In genomic region chr20:23161968-23162696, GRCh38 we compare ENCODE assay signal across 1 cellular context.
TF ChIP-seq lines count a peak whose summit lies in the region.

No MANE protein-coding gene starts in this region.

TF ChIP-seq in GM12878, 131 proteins besides CTCF, POLR2A, EP300 and RAD21 (continued from another document):
- TF ChIP-seq, protein P1, sequence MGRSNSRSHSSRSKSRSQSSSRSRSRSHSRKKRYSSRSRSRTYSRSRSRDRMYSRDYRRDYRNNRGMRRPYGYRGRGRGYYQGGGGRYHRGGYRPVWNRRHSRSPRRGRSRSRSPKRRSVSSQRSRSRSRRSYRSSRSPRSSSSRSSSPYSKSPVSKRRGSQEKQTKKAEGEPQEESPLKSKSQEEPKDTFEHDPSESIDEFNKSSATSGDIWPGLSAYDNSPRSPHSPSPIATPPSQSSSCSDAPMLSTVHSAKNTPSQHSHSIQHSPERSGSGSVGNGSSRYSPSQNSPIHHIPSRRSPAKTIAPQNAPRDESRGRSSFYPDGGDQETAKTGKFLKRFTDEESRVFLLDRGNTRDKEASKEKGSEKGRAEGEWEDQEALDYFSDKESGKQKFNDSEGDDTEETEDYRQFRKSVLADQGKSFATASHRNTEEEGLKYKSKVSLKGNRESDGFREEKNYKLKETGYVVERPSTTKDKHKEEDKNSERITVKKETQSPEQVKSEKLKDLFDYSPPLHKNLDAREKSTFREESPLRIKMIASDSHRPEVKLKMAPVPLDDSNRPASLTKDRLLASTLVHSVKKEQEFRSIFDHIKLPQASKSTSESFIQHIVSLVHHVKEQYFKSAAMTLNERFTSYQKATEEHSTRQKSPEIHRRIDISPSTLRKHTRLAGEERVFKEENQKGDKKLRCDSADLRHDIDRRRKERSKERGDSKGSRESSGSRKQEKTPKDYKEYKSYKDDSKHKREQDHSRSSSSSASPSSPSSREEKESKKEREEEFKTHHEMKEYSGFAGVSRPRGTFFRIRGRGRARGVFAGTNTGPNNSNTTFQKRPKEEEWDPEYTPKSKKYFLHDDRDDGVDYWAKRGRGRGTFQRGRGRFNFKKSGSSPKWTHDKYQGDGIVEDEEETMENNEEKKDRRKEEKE (IDR thresholded peaks at IDR 0.05): no peak
- TF ChIP-seq, protein P2, sequence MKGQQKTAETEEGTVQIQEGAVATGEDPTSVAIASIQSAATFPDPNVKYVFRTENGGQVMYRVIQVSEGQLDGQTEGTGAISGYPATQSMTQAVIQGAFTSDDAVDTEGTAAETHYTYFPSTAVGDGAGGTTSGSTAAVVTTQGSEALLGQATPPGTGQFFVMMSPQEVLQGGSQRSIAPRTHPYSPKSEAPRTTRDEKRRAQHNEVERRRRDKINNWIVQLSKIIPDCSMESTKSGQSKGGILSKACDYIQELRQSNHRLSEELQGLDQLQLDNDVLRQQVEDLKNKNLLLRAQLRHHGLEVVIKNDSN (IDR thresholded peaks at IDR 0.05; ENCODE audit: borderline replicate concordance, extremely low read length, insufficient read depth, low read depth, low read length): no peak
- TF ChIP-seq SUPT20H (IDR thresholded peaks at IDR 0.05; ENCODE audit: borderline replicate concordance, control insufficient read depth, low read depth, low read length) (no peak), SREBF1 (IDR thresholded peaks at IDR 0.05; ENCODE audit: low read length) (no peak), E4F1 (IDR thresholded peaks at IDR 0.05; ENCODE audit: borderline replicate concordance, partially characterized antibody) (no peak), FOXM1 (IDR thresholded peaks at IDR 0.05; ENCODE audit: low read depth, low read length) (no peak), POLR2AphosphoS2 (IDR thresholded peaks at IDR 0.05; ENCODE audit: low read depth, low read length) (no peak)
